Comparison of ENCODE assay signal across 8 cellular contexts in genomic region chr6:170552765-170553685, GRCh38.
DNase-seq lines count a peak whose midpoint lies in the region; ATAC-seq lines count a peak whose summit lies in the region.

Gene PSMB1 (minus strand): TSS chr6:170553307. CDS start chr6:170553242, 65 bp downstream.

- peaks cover 24% of the 10 kb centered on the region for H3K36me3 Mint-ChIP-seq in central memory CD8-positive, alpha-beta T cell (ENCODE audit: insufficient read depth)

- H3K9me3 Mint-ChIP-seq in central memory CD8-positive, alpha-beta T cell: no peaks in the 10 kb centered on the region

- DNase-seq in AG08395 (ENCODE audit: low spot score): peak; percentile 89
- peak; percentile 86 for DNase-seq in NCI-H345 treated with DMSO at 0.1 percent for 48 hours (lab: John Stamatoyannopoulos, UW; ENCODE audit: unreplicated experiment)
- DNase-seq in activated CD4-positive, CD25-positive, alpha-beta regulatory T cell (lab: John Stamatoyannopoulos, UW): peak; percentile 61 to 75 (median 64)
- DNase-seq in central memory CD8-positive, alpha-beta T cell (ENCODE audit: low spot score in 2 of 2): peak; percentile 57 to 59
- DNase-seq in iris pigment epithelial cell (ENCODE audit: low read depth): peak; percentile 96
- peak; percentile 82 for DNase-seq in stimulated activated CD4-positive, alpha-beta T cell treated with anti-CD3 and anti-CD28 coated beads, Interleukin-12 subunit alpha, Interleukin-12 subunit beta, amount 100 ng/mL, for 24 hours (ENCODE audit: low read depth in 2 of 2)

- no peak within 1 kb of the TSS for H3K27ac Mint-ChIP-seq in central memory CD8-positive, alpha-beta T cell (ENCODE audit: low read depth)

- no peaks in the 10 kb centered on the region for H3K27me3 Mint-ChIP-seq in central memory CD8-positive, alpha-beta T cell

- peaks cover 39% of the 10 kb centered on the region for H3K4me1 Mint-ChIP-seq in central memory CD8-positive, alpha-beta T cell

- ATAC-seq in GM18909 (IDR thresholded peaks at IDR 0.05; ENCODE audit: poor library complexity, unreplicated experiment) (peak; percentile 64), HG03175 (IDR thresholded peaks at IDR 0.05; ENCODE audit: unreplicated experiment) (peak; percentile 56)
- peak; percentile 21 for ATAC-seq in central memory CD8-positive, alpha-beta T cell (replicated peaks; ENCODE audit: extremely low read depth, poor library complexity, severe bottlenecking)

- no peak within 1 kb of the TSS for H3K4me3 Mint-ChIP-seq in central memory CD8-positive, alpha-beta T cell

Comparison
In these comparisons a context has a peak if more than half of its experiments do, and no peak if none do; other contexts are left out.
1. Peak in every context shown above with its lines: DNase-seq and ATAC-seq.